ENCODE assay signal across 8 cellular contexts in the genomic region with DNA sequence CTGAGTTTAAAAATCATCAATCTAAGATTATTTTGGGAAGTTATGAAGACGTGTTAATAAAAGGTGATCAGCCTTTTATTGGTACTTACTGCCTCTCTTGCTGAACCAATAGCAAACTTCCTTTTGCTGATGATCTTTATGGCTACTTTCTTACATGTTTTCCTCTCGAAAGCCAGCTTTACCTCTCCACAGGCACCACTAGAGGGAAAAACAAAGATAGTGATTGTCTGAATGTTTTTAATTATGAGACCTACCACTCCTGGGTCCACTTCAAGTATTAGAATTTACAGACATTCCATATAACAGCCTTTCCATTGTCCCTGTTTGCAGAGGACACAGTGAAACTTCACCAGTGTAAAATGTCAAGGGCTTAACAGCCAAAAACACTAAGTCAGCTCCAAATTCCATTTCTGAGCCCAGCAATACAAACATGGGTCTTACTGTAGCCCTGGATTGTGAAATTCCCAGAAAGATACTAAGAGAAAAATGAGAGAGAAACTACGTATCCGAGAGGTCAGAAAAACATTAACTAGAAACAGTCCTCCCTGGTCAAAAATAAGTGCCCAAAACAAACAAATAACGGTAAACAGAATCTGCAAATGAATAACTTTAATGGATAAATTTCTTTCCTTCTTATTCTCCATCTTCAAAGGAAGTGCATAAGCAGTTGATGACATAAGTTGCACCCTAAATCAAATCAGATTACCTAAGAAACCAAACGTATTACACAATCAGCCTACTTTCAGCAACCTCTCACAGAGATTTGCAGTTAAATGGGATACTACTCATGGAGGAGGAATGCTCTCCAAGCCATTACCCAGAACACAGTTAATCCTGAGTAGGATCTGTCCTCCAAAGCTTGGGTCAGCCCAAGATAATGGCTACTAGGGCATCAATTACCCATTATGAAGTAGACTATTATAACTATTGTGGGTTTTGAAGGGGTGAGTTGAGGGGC. TPM values are rescaled to one million over a fixed set of nuclear protein-coding genes. Genes with fewer than 3 reads are reported as not detected.
DNase-seq lines count a peak whose midpoint lies in the region; ATAC-seq and TF ChIP-seq lines count a peak whose summit lies in the region.

No MANE protein-coding gene starts in this region.

- DNase-seq in HuH-7 (ENCODE audit: low spot score), result peak; percentile 26
- DNase-seq in astrocyte of the hippocampus (ENCODE audit: low read depth, low spot score), result peak; percentile 75
- DNase-seq in iris pigment epithelial cell (ENCODE audit: low read depth), result peak; percentile 98
- DNase-seq in thoracic aorta (ENCODE audit: low spot score), result no peak
- no peak for DNase-seq in amygdala (lab: John Stamatoyannopoulos, UW)
- DNase-seq in cortex of kidney (lab: John Stamatoyannopoulos, UW), result no peak

- no peak for TF ChIP-seq CTCF in thoracic aorta (IDR thresholded peaks at IDR 0.05)

- H3K27me3 ChIP-seq in thoracic aorta (replicated peaks; ENCODE audit: insufficient read depth), result no peaks in the 10 kb centered on the region

- H3K4me1 ChIP-seq in thoracic aorta (ENCODE audit: control insufficient read depth in 1 of 2, low read depth in 2 of 2), result peaks cover 0 to 14% of the 10 kb centered on the region in 2 donors

- no peaks in the 10 kb centered on the region for H3K36me3 ChIP-seq in thoracic aorta

- H3K4me3 ChIP-seq in thoracic aorta, result peak overlapping the region; percentile 36

- peak overlapping the region; percentile 33 to 40 for H3K27ac ChIP-seq in thoracic aorta

- ATAC-seq in thoracic aorta (ENCODE audit: insufficient number of reproducible peaks, low FRiP score, low read depth) (peak; percentile 86), HG03520 (IDR thresholded peaks at IDR 0.05; ENCODE audit: unreplicated experiment) (no peak), GM18858 (IDR thresholded peaks at IDR 0.05; ENCODE audit: unreplicated experiment) (no peak)

- H3K9me3 ChIP-seq in thoracic aorta, result no peaks in the 10 kb centered on the region

RNA-seq across cellular contexts. Expression of a gene that starts 29.5 kb away (rescaled TPM):
- 1 to 10 TPM; 7.9 to 8.3 TPM for total RNA-seq in thoracic aorta

RNA-seq across cellular contexts. Expression of a gene that starts 29.7 kb away (rescaled TPM):
- 10 to 100 TPM in 1 of 2 donors, 1 to 10 TPM in 1; 9.3 to 11.9 TPM for total RNA-seq in thoracic aorta

RNA-seq across cellular contexts. Expression of a gene that starts 32.5 kb away (rescaled TPM):
- total RNA-seq in thoracic aorta, result 100 to 1,000 TPM in 1 of 2 donors, 10 to 100 TPM in 1; 94.2 to 170 TPM

Comparison
In these comparisons a context has a peak if more than half of its experiments do, and no peak if none do; other contexts are left out.
1. DNase-seq: peak in HuH-7 (single experiment), astrocyte of the hippocampus (single experiment) and iris pigment epithelial cell (single experiment); none in thoracic aorta (single experiment), amygdala (0 of 56) and cortex of kidney (single experiment).